Comparison of ENCODE assay signal across 10 cellular contexts in genomic region chr2:164314148-164314547, GRCh38.
A peak's percentile ranks its signal among the peaks of the same experiment; 100 is the strongest.
DNase-seq lines count a peak whose midpoint lies in the region; ATAC-seq and FAIRE-seq lines count a peak whose summit lies in the region.
"Had no signal": no experiment of that assay in that cellular context is flagged by ENCODE, and none has a peak within 500 bp of the region (broad histone marks: within the 10 kb centered on the region; RNA-seq: fewer than 3 reads in every experiment).

No MANE protein-coding gene starts in this region.

- no peak overlapping the region for H3K4me3 ChIP-seq in small intestine (ENCODE audit: low read depth in 1 of 2, low read length in 2 of 2)

- no peaks in the 10 kb centered on the region for H3K4me1 ChIP-seq in small intestine (ENCODE audit: control insufficient read depth in 2 of 2, insufficient read depth in 1 of 2, low read depth in 1 of 2, low read length in 1 of 2)

- ATAC-seq in HG02981 (IDR thresholded peaks at IDR 0.05; ENCODE audit: unreplicated experiment), result no peak

- no peak overlapping the region for H3K27ac ChIP-seq in small intestine (ENCODE audit: low read depth in 1 of 2, low read length in 1 of 2)

- 29 to 52% (median 36%) methylated on average over 4 of the region's 4 CpGs for WGBS in small intestine, 3 donors

- no peaks in the 10 kb centered on the region for H3K27me3 ChIP-seq in small intestine (ENCODE audit: control insufficient read depth in 2 of 2, insufficient read depth in 2 of 2, low read length in 2 of 2)

- FAIRE-seq in small intestine (lab: Jason Lieb, UNC), result no peak
- FAIRE-seq: G401.6 had no signal

- H3K36me3 ChIP-seq in small intestine (ENCODE audit: control insufficient read depth in 2 of 2, insufficient read depth in 2 of 2, low read length in 2 of 2), result no peaks in the 10 kb centered on the region

- no peaks in the 10 kb centered on the region for H3K9me3 ChIP-seq in small intestine (ENCODE audit: control insufficient read depth, low read depth)

- DNase-seq in HK-2 (ENCODE audit: unreplicated experiment) (peak; percentile 14), RPMI7951 (ENCODE audit: low read depth) (peak; percentile 0), glomerular visceral epithelial cell (ENCODE audit: extremely low spot score) (peak; percentile 20), small intestine (peak; percentile 3), HuH-7.5 (ENCODE audit: low spot score) (no peak)
- DNase-seq in activated CD4-positive, alpha-beta T cell treated with anti-CD3 and anti-CD28 coated beads, Interleukin-2, amount 50 U/mL, for 48 hours, result no peak
- DNase-seq: activated CD4-positive, CD25-positive, alpha-beta regulatory T cell treated with anti-CD3 and anti-CD28 coated beads, Interleukin-2, amount 50 U/mL, for 72 hours; NCI-H1930 had no signal

Comparison
In these comparisons a context has a peak if more than half of its experiments do, and no peak if none do; other contexts are left out.
1. DNase-seq: peak in HK-2 (single experiment), RPMI7951 (single experiment), glomerular visceral epithelial cell (single experiment) and small intestine (single experiment); none in HuH-7.5 (single experiment) and activated CD4-positive, alpha-beta T cell treated with anti-CD3 and anti-CD28 coated beads, Interleukin-2, amount 50 U/mL, for 48 hours (0 of 2).